Comparison of ENCODE assay signal across 8 cellular contexts in genomic region chr12:109998904-109999648, GRCh38. TPM values are rescaled to one million over a fixed set of nuclear protein-coding genes. Genes with fewer than 3 reads are reported as not detected.
DNase-seq lines count a peak whose midpoint lies in the region; ATAC-seq, FAIRE-seq and TF ChIP-seq lines count a peak whose summit lies in the region.

TSS of gene ANKRD13A (plus strand) at chr12:109999430. CDS start at chr12:109999689, 259 bp downstream.

- peak; percentile 96 for DNase-seq in AG10803 (ENCODE audit: low read depth)
- DNase-seq in GM19239 (ENCODE audit: insufficient read length, low spot score): peak; percentile 66
- DNase-seq in NCI-H748 treated with DMSO at 0.1 percent for 48 hours (lab: John Stamatoyannopoulos, UW): peak; percentile 74
- peak; percentile 70 to 87 for DNase-seq in activated CD4-positive, alpha-beta T cell treated with anti-CD3 and anti-CD28 coated beads, Interleukin-2, amount 50 U/mL, for 24 hours (ENCODE audit: low read depth in 1 of 2, low spot score in 1 of 2)
- DNase-seq in dedifferentiated amniotic fluid mesenchymal stem cell (ENCODE audit: extremely low spot score): peak; percentile 94
- peak; percentile 92 for DNase-seq in left lobe of liver (ENCODE audit: low spot score)
- peak; percentile 84 to 86 for DNase-seq in stimulated activated CD4-positive, alpha-beta T cell treated with anti-CD3 and anti-CD28 coated beads, Interleukin-2, amount 100 ng/mL, for 24 hours

- no peak for TF ChIP-seq CTCF in AG10803 (conservative IDR thresholded peaks at IDR 0.05; ENCODE audit: low read length)

- ATAC-seq in HG03521 (IDR thresholded peaks at IDR 0.05; ENCODE audit: unreplicated experiment): peak; percentile 36
- peak; percentile 88 for ATAC-seq in left lobe of liver

- H3K4me3 ChIP-seq in AG10803 (ENCODE audit: low read length): peak within 1 kb of the TSS; percentile 94

- FAIRE-seq in GM19239 (lab: Jason Lieb, UNC): peak; percentile 94

RNA-seq across cellular contexts. Expression of gene ANKRD13A, which starts in this region (rescaled TPM):
- 16.6 TPM for total RNA-seq in left lobe of liver

Comparison
In these comparisons a context has a peak if more than half of its experiments do, and no peak if none do; other contexts are left out.
1. Peak in every context shown above with its lines: DNase-seq, ATAC-seq and H3K4me3 ChIP-seq.